2 cellular contexts compared by ENCODE assay signal in the genomic region with DNA sequence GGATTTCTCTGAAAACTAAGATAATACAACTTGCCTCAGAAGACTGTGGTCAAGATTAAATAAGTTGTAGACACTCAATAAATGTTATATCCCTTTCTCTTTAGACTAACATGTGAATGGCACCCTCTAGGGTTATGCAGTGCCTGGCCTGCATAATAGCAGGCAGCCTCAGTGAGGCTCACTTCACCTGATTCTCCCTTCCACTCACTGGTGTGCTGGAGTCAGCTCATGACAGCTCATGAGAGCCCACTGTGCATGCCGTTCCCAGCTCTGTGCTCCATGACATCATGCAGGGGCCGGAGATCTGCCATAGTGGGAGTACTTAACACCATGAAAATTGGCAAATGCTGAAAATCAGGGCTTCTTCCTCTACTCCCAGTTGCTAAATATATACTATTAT.
TF ChIP-seq lines count a peak whose summit lies in the region.

No MANE protein-coding gene starts in this region.

TF ChIP-seq in K562, 482 proteins besides CTCF, POLR2A, EP300 and RAD21 (continued from another document):
- TF ChIP-seq, protein P1, sequence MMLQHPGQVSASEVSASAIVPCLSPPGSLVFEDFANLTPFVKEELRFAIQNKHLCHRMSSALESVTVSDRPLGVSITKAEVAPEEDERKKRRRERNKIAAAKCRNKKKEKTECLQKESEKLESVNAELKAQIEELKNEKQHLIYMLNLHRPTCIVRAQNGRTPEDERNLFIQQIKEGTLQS (IDR thresholded peaks at IDR 0.05): peak; percentile 35; the same call in 1 of the 2 replicates
- TF ChIP-seq, protein P1 (CRISPR knock-in tag; conservative IDR thresholded peaks at IDR 0.05): no peak

TF ChIP-seq in SK-N-SH, 30 proteins besides CTCF, POLR2A, EP300 and RAD21:
- TF ChIP-seq, protein P2, sequence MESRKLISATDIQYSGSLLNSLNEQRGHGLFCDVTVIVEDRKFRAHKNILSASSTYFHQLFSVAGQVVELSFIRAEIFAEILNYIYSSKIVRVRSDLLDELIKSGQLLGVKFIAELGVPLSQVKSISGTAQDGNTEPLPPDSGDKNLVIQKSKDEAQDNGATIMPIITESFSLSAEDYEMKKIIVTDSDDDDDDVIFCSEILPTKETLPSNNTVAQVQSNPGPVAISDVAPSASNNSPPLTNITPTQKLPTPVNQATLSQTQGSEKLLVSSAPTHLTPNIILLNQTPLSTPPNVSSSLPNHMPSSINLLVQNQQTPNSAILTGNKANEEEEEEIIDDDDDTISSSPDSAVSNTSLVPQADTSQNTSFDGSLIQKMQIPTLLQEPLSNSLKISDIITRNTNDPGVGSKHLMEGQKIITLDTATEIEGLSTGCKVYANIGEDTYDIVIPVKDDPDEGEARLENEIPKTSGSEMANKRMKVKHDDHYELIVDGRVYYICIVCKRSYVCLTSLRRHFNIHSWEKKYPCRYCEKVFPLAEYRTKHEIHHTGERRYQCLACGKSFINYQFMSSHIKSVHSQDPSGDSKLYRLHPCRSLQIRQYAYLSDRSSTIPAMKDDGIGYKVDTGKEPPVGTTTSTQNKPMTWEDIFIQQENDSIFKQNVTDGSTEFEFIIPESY (IDR thresholded peaks at IDR 0.05; ENCODE audit: borderline replicate concordance, low read depth): no peak
- no peak for TF ChIP-seq YY1 (IDR thresholded peaks at IDR 0.05; ENCODE audit: low read depth)
- TF ChIP-seq, protein P3, sequence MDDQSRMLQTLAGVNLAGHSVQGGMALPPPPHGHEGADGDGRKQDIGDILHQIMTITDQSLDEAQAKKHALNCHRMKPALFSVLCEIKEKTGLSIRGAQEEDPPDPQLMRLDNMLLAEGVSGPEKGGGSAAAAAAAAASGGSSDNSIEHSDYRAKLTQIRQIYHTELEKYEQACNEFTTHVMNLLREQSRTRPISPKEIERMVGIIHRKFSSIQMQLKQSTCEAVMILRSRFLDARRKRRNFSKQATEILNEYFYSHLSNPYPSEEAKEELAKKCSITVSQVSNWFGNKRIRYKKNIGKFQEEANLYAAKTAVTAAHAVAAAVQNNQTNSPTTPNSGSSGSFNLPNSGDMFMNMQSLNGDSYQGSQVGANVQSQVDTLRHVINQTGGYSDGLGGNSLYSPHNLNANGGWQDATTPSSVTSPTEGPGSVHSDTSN (IDR thresholded peaks at IDR 0.05): no peak
